ENCODE assay signal across 33 cellular contexts in the genomic region with DNA sequence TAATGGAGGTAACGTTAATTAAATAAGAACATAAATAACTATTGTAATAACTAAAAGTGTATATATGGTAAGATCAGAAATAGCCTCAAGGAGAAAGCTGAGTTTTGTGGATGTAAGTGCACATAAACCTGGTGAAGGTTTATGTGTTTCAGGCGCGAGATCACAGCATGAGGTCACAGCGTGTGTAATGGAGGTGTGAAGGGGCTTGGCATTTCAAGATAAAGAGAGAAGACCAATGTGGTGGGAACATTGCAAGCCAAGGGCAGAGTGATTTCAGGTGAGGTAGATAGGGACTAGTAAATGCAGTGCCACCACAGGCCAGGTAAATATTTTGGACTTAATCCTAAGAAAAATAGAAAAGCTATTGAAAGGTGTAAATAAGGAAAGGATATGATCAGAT.
"Had no signal": no experiment of that assay in that cellular context is flagged by ENCODE, and none has a peak within 500 bp of the region (broad histone marks: within the 10 kb centered on the region; RNA-seq: fewer than 3 reads in every experiment).

No MANE protein-coding gene starts in this region.

- H3K4me1 Mint-ChIP-seq: activated CD4-positive, alpha-beta memory T cell treated with anti-CD3 and anti-CD28 coated beads, Interleukin-2, amount 10 ng/mL, durations not matched to agents 7 days and 5 days; activated CD4-positive, alpha-beta T cell treated with anti-CD3 and anti-CD28 coated beads, Interleukin-2, amount 10 ng/mL, durations not matched to agents 7 days and 5 days; activated naive CD4-positive, alpha-beta T cell treated with anti-CD3 and anti-CD28 coated beads, Interleukin-2, amount 10 ng/mL, durations not matched to agents 7 days and 5 days; activated naive CD8-positive, alpha-beta T cell treated with anti-CD3 and anti-CD28 coated beads, Interleukin-2, amount 10 ng/mL, durations not matched to agents 7 days and 5 days had no signal

- H3K27me3 Mint-ChIP-seq: activated CD4-positive, alpha-beta T cell treated with anti-CD3 and anti-CD28 coated beads, Interleukin-2, amount 10 ng/mL, durations not matched to agents 7 days and 5 days; activated naive CD4-positive, alpha-beta T cell treated with anti-CD3 and anti-CD28 coated beads, Interleukin-2, amount 10 ng/mL, durations not matched to agents 7 days and 5 days; activated T-cell treated with anti-CD3 and anti-CD28 coated beads, Interleukin-2, amount 50 U/mL, for 24 hours; brain; dendritic cell treated with granulocyte-macrophage colony-stimulating factor and Interleukin-4, amounts not matched to agents 40 ng/mL and 50 ng/mL, for 4 days had no signal

- H3K4me3 Mint-ChIP-seq: activated CD4-positive, alpha-beta memory T cell treated with anti-CD3 and anti-CD28 coated beads, Interleukin-2, amount 10 ng/mL, durations not matched to agents 7 days and 5 days; activated CD4-positive, alpha-beta T cell treated with anti-CD3 and anti-CD28 coated beads, Interleukin-2, amount 10 ng/mL, durations not matched to agents 7 days and 5 days; activated naive CD4-positive, alpha-beta T cell treated with anti-CD3 and anti-CD28 coated beads, Interleukin-2, amount 10 ng/mL, durations not matched to agents 7 days and 5 days; activated naive CD8-positive, alpha-beta T cell treated with anti-CD3 and anti-CD28 coated beads, Interleukin-2, amount 10 ng/mL, durations not matched to agents 7 days and 5 days; activated T-cell treated with anti-CD3 and anti-CD28 coated beads, Interleukin-2, amount 50 U/mL, for 24 hours; activated T-cell treated with anti-CD3 and anti-CD28 coated beads, Interleukin-2, amount 50 U/mL, for 72 hours; brain; dendritic cell treated with granulocyte-macrophage colony-stimulating factor and Interleukin-4, amounts not matched to agents 40 ng/mL and 50 ng/mL, for 4 days; WTC11 had no signal

- H3K27me3 ChIP-seq: ascending aorta, breast epithelium, dorsolateral prefrontal cortex, esophagus muscularis mucosa, foreskin keratinocyte, gastrocnemius medialis, heart left ventricle had no signal

- H3K4me1 ChIP-seq: ascending aorta, breast epithelium, esophagus muscularis mucosa, foreskin keratinocyte, gastrocnemius medialis had no signal

- H3K27ac ChIP-seq: ascending aorta, breast epithelium, cardiac muscle cell, coronary artery, esophagus muscularis mucosa, foreskin keratinocyte, gastrocnemius medialis, heart left ventricle, VCaP had no signal

- H3K27ac Mint-ChIP-seq: activated CD4-positive, alpha-beta memory T cell treated with anti-CD3 and anti-CD28 coated beads, Interleukin-2, amount 10 ng/mL, durations not matched to agents 7 days and 5 days; activated CD4-positive, alpha-beta T cell treated with anti-CD3 and anti-CD28 coated beads, Interleukin-2, amount 10 ng/mL, durations not matched to agents 7 days and 5 days; activated naive CD4-positive, alpha-beta T cell treated with anti-CD3 and anti-CD28 coated beads, Interleukin-2, amount 10 ng/mL, durations not matched to agents 7 days and 5 days; activated naive CD4-positive, alpha-beta T cell treated with anti-CD3 and anti-CD28 coated beads, Interleukin-2, amount 50 U/mL, for 72 hours; activated naive CD8-positive, alpha-beta T cell treated with anti-CD3 and anti-CD28 coated beads, Interleukin-2, amount 10 ng/mL, durations not matched to agents 7 days and 5 days; activated T-cell treated with anti-CD3 and anti-CD28 coated beads, Interleukin-2, amount 50 U/mL, for 24 hours; activated T-cell treated with anti-CD3 and anti-CD28 coated beads, Interleukin-2, amount 50 U/mL, for 72 hours; brain; dendritic cell treated with granulocyte-macrophage colony-stimulating factor and Interleukin-4, amounts not matched to agents 40 ng/mL and 50 ng/mL, for 4 days; WTC11 had no signal

- H3K9me3 ChIP-seq: ascending aorta, breast epithelium, esophagus muscularis mucosa, gastrocnemius medialis, heart left ventricle had no signal

- H3K9me3 Mint-ChIP-seq: activated CD4-positive, alpha-beta memory T cell treated with anti-CD3 and anti-CD28 coated beads, Interleukin-2, amount 10 ng/mL, durations not matched to agents 7 days and 5 days; activated CD4-positive, alpha-beta T cell treated with anti-CD3 and anti-CD28 coated beads, Interleukin-2, amount 10 ng/mL, durations not matched to agents 7 days and 5 days; activated naive CD4-positive, alpha-beta T cell treated with anti-CD3 and anti-CD28 coated beads, Interleukin-2, amount 10 ng/mL, durations not matched to agents 7 days and 5 days; activated naive CD4-positive, alpha-beta T cell treated with anti-CD3 and anti-CD28 coated beads, Interleukin-2, amount 50 U/mL, for 72 hours; activated naive CD8-positive, alpha-beta T cell treated with anti-CD3 and anti-CD28 coated beads, Interleukin-2, amount 10 ng/mL, durations not matched to agents 7 days and 5 days; activated T-cell treated with anti-CD3 and anti-CD28 coated beads, Interleukin-2, amount 50 U/mL, for 24 hours; activated T-cell treated with anti-CD3 and anti-CD28 coated beads, Interleukin-2, amount 50 U/mL, for 72 hours; dendritic cell treated with granulocyte-macrophage colony-stimulating factor and Interleukin-4, amounts not matched to agents 40 ng/mL and 50 ng/mL, for 4 days; WTC11 had no signal

- H3K36me3 ChIP-seq: ascending aorta, breast epithelium, cardiac muscle cell, esophagus muscularis mucosa, gastrocnemius medialis, heart left ventricle had no signal

- H3K4me3 ChIP-seq: ascending aorta, breast epithelium, cardiac muscle cell, coronary artery, dorsolateral prefrontal cortex, esophagus muscularis mucosa, gastrocnemius medialis, heart left ventricle had no signal

- DNase-seq: activated CD4-positive, alpha-beta memory T cell treated with anti-CD3 and anti-CD28 coated beads, Interleukin-2, amount 10 ng/mL, durations not matched to agents 7 days and 5 days; activated CD4-positive, alpha-beta T cell treated with anti-CD3 and anti-CD28 coated beads for 1 hour; activated CD4-positive, alpha-beta T cell treated with anti-CD3 and anti-CD28 coated beads for 4 hours; activated CD4-positive, alpha-beta T cell treated with anti-CD3 and anti-CD28 coated beads, Interleukin-2, amount 10 ng/mL, durations not matched to agents 7 days and 5 days; activated CD4-positive, alpha-beta T cell treated with anti-CD3 and anti-CD28 coated beads, Interleukin-2, amount 50 U/mL, for 4 hours; activated CD8-positive, alpha-beta memory T cell treated with anti-CD3 and anti-CD28 coated beads, Interleukin-2, amount 50 U/mL, for 48 hours; activated gamma-delta T cell; activated naive CD4-positive, alpha-beta T cell; activated naive CD4-positive, alpha-beta T cell treated with anti-CD3 and anti-CD28 coated beads, Interleukin-2, amount 10 ng/mL, durations not matched to agents 7 days and 5 days; activated naive CD8-positive, alpha-beta T cell treated with anti-CD3 and anti-CD28 coated beads, Interleukin-2, amount 10 ng/mL, durations not matched to agents 7 days and 5 days; activated T-cell treated with anti-CD3 and anti-CD28 coated beads for 4 hours; activated T-cell treated with anti-CD3 and anti-CD28 coated beads, Interleukin-2, amount 50 U/mL, for 24 hours; activated T-cell treated with anti-CD3 and anti-CD28 coated beads, Interleukin-2, amount 50 U/mL, for 72 hours; central memory CD4-positive, alpha-beta T cell; cerebellar nuclear complex; dorsolateral prefrontal cortex; effector memory CD4-positive, alpha-beta T cell; erythroblast; foreskin keratinocyte; gastrocnemius medialis; glutamatergic neuron; heart left ventricle; T-helper 2 cell had no signal

- H3K36me3 Mint-ChIP-seq: activated naive CD4-positive, alpha-beta T cell treated with anti-CD3 and anti-CD28 coated beads, Interleukin-2, amount 10 ng/mL, durations not matched to agents 7 days and 5 days; activated naive CD4-positive, alpha-beta T cell treated with anti-CD3 and anti-CD28 coated beads, Interleukin-2, amount 50 U/mL, for 72 hours; activated naive CD8-positive, alpha-beta T cell treated with anti-CD3 and anti-CD28 coated beads, Interleukin-2, amount 10 ng/mL, durations not matched to agents 7 days and 5 days; brain; WTC11 had no signal
